ENCODE assay signal across 8 cellular contexts in the genomic region with DNA sequence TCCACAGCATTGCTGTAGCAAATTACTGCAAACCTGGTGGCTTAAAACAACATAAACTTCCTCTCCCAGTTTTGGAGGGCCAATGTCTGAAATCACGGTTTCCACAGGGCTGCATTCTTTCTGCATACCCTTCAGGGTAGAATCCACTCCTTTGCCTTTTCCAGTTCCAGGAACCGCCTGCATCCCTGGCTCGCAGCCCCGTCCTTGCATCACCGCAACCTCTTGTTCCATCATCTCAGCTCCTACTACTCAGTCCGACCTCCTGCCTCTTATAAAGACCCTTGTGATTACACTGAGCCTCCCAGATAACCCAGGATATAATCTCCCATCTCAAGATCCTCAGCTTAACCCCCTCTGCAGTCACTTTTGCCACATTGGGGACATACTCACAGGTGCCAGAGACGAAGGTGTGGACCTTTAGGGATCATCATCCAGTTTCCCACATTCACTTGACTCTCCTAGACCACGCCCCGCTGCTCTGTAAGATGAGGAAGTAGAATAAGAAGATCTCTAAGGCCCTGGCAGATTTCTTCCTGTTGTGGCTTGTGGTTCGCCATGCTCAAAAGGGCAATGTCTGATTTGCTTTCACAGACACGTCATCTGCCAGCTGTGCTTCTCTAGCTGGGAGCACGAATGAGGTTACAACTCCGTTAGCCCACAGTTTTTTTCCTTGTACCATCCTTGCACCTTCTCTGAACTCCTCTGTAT.
DNase-seq lines count a peak whose midpoint lies in the region; ATAC-seq, FAIRE-seq and TF ChIP-seq lines count a peak whose summit lies in the region.

No MANE protein-coding gene starts in this region.

- no peaks in the 10 kb centered on the region for H3K79me2 ChIP-seq in GM12878 (ENCODE audit: control insufficient read depth, insufficient read depth, low read length)

- TF ChIP-seq RAD21 in GM12878 (IDR thresholded peaks at IDR 0.05; ENCODE audit: insufficient read depth, low read depth, low read length) = no peak

- H3K27me3 Mint-ChIP-seq in CD4-positive, CD25-positive, alpha-beta regulatory T cell = peaks cover 5% of the 10 kb centered on the region
- H3K27me3 Mint-ChIP-seq in glutamatergic neuron (ENCODE audit: unreplicated experiment) = peaks cover 2% of the 10 kb centered on the region
- peaks cover 10% of the 10 kb centered on the region for H3K27me3 Mint-ChIP-seq in progenitor cell of endocrine pancreas

- peak overlapping the region; percentile 11 to 72 (median 28) for H3K27ac Mint-ChIP-seq in CD4-positive, CD25-positive, alpha-beta regulatory T cell
- H3K27ac Mint-ChIP-seq in glutamatergic neuron (ENCODE audit: unreplicated experiment) = no peak overlapping the region
- H3K27ac Mint-ChIP-seq in progenitor cell of endocrine pancreas = no peak overlapping the region

- SMC1A ChIA-PET in GM12878 (lab: Charles Lee; ENCODE audit: uncharacterized antibody, unreplicated experiment) = no interaction called here

- no peaks in the 10 kb centered on the region for H3K9me3 ChIP-seq in CD4-positive, CD25-positive, alpha-beta regulatory T cell (ENCODE audit: control insufficient read depth in 2 of 2, low read length in 2 of 2)
- H3K9me3 ChIP-seq in SJCRH30 (replicated peaks) = no peaks in the 10 kb centered on the region
- H3K9me3 ChIP-seq in GM12878 (replicated peaks; ENCODE audit: control insufficient read depth, insufficient read depth, low read length) = no peaks in the 10 kb centered on the region; the same call in 2 of the 3 replicates

- H2AFZ ChIP-seq in GM12878 (ENCODE audit: control insufficient read depth, low read depth, low read length) = no peak overlapping the region

- WGBS in GM12878 (ENCODE audit: insufficient coverage, insufficient replicate concordance, low lambda C conversion rate, missing lambda C conversion rate) = 38% methylated on average over 13 of the region's 13 CpGs

- RAD21 ChIA-PET in GM12878 (lab: Charles Lee; ENCODE audit: unreplicated experiment) = no interaction called here

- intact Hi-C loops in GM12878 (cut with micrococcal nuclease; ENCODE audit: unreplicated experiment) = no loop called here

- peak overlapping the region; percentile 64 for H3K4me3 ChIP-seq in CD4-positive, CD25-positive, alpha-beta regulatory T cell (ENCODE audit: low read depth, low read length)
- no peak overlapping the region for H3K4me3 ChIP-seq in SJCRH30
- H3K4me3 ChIP-seq in GM12878 = no peak overlapping the region

- no peak for TF ChIP-seq EP300 in GM12878 (IDR thresholded peaks at IDR 0.05; ENCODE audit: borderline replicate concordance in 1 of 2, control insufficient read depth in 1 of 2, low read depth in 2 of 2, low read length in 2 of 2)

- peaks cover 8 to 15% (median 10%) of the 10 kb centered on the region in 4 donors for H3K4me1 Mint-ChIP-seq in CD4-positive, CD25-positive, alpha-beta regulatory T cell
- H3K4me1 Mint-ChIP-seq in glutamatergic neuron (ENCODE audit: low read depth, unreplicated experiment) (peaks cover 4% of the 10 kb centered on the region), progenitor cell of endocrine pancreas (ENCODE audit: low read depth) (no peaks in the 10 kb centered on the region)

- H3K36me3 ChIP-seq in CD4-positive, CD25-positive, alpha-beta regulatory T cell (ENCODE audit: control insufficient read depth, insufficient read depth, low read length) = no peaks in the 10 kb centered on the region
- H3K36me3 ChIP-seq in SJCRH30 = no peaks in the 10 kb centered on the region
- no peaks in the 10 kb centered on the region for H3K36me3 ChIP-seq in GM12878 (ENCODE audit: control insufficient read depth in 2 of 2, insufficient read depth in 2 of 2, low read length in 1 of 2)

- peak; percentile 5 to 49 (median 44) for DNase-seq in CD4-positive, CD25-positive, alpha-beta regulatory T cell
- peak; percentile 96 for DNase-seq in H4 (ENCODE audit: low spot score)
- DNase-seq in SJCRH30 = peak; percentile 62 to 72
- DNase-seq in GM12878 (ENCODE audit: low read depth, low spot score) = peak; percentile 23
- peak; percentile 9 to 13 for DNase-seq in stimulated activated CD4-positive, alpha-beta T cell treated with anti-CD3 and anti-CD28 coated beads, Interleukin-4, amount 100 ng/mL, for 48 hours (ENCODE audit: low read depth in 2 of 2)
- DNase-seq in NCI-H1105 (lab: John Stamatoyannopoulos, UW) = no peak
- no peak for DNase-seq in glutamatergic neuron
- DNase-seq in progenitor cell of endocrine pancreas (ENCODE audit: low spot score, unreplicated experiment) = no peak

- H3K27ac ChIP-seq in CD4-positive, CD25-positive, alpha-beta regulatory T cell (ENCODE audit: insufficient read depth, low read length, poor library complexity, severe bottlenecking) = no peak overlapping the region
- no peak overlapping the region for H3K27ac ChIP-seq in SJCRH30
- H3K27ac ChIP-seq in GM12878 (ENCODE audit: control insufficient read depth, insufficient read depth) = no peak overlapping the region

- H3K4me1 ChIP-seq in CD4-positive, CD25-positive, alpha-beta regulatory T cell (ENCODE audit: control insufficient read depth, insufficient read depth, low read length, poor library complexity, severe bottlenecking) = peaks cover 10% of the 10 kb centered on the region
- peaks cover 6% of the 10 kb centered on the region; the same call in 1 of the 2 replicates for H3K4me1 ChIP-seq in SJCRH30
- no peaks in the 10 kb centered on the region for H3K4me1 ChIP-seq in GM12878 (ENCODE audit: control insufficient read depth, insufficient read depth, low read length)

- TF ChIP-seq CTCF in GM12878 (IDR thresholded peaks at IDR 0.05 in 2 of 3, conservative IDR thresholded peaks at IDR 0.05 in 1 of 3; ENCODE audit: control insufficient read depth in 2 of 3, extremely low read depth in 1 of 3, insufficient read depth in 1 of 3, low read depth in 3 of 3, low read length in 3 of 3) (no peak), glutamatergic neuron (IDR thresholded peaks at IDR 0.05; ENCODE audit: partially characterized antibody, unreplicated experiment) (no peak), progenitor cell of endocrine pancreas (IDR thresholded peaks at IDR 0.05; ENCODE audit: unreplicated experiment) (no peak)

- ATAC-seq in CD4-positive, CD25-positive, alpha-beta regulatory T cell (ENCODE audit: low read depth in 2 of 2) = peak; percentile 71 to 78
- peak; percentile 59 for ATAC-seq in GM12878

- no peaks in the 10 kb centered on the region for H4K20me1 ChIP-seq in GM12878 (ENCODE audit: control insufficient read depth, insufficient read depth)

- FAIRE-seq in GM12878 (lab: Jason Lieb, UNC) = no peak

- TF ChIP-seq POLR2A in GM12878 (IDR thresholded peaks at IDR 0.05; ENCODE audit: low read depth, low read length) = no peak

- H3K4me3 Mint-ChIP-seq in CD4-positive, CD25-positive, alpha-beta regulatory T cell = peak overlapping the region; percentile 29 to 81 (median 72)
- H3K4me3 Mint-ChIP-seq in glutamatergic neuron (ENCODE audit: unreplicated experiment) (no peak overlapping the region), progenitor cell of endocrine pancreas (ENCODE audit: low read depth) (no peak overlapping the region)

- in situ Hi-C loops in GM12878 (cut with MboI) = no loop called here

- no TSS peak for BruUV-seq in GM12878 (replicated peaks; lab: Mats Ljungman, UMichigan)

- no peaks in the 10 kb centered on the region for H3K27me3 ChIP-seq in CD4-positive, CD25-positive, alpha-beta regulatory T cell (ENCODE audit: control insufficient read depth, insufficient read depth, low read length)
- H3K27me3 ChIP-seq in SJCRH30 (no peaks in the 10 kb centered on the region), GM12878 (replicated peaks in 1 of 2; ENCODE audit: control insufficient read depth in 2 of 2, insufficient read depth in 2 of 2, low read length in 1 of 2) (no peaks in the 10 kb centered on the region)

- POLR2A ChIA-PET in GM12878 (lab: Charles Lee) = no interaction called here

- H3K9me3 Mint-ChIP-seq in CD4-positive, CD25-positive, alpha-beta regulatory T cell = peaks cover 0 to 10% (median 2%) of the 10 kb centered on the region in 7 donors
- H3K9me3 Mint-ChIP-seq in glutamatergic neuron (ENCODE audit: unreplicated experiment) (peaks cover 3% of the 10 kb centered on the region), progenitor cell of endocrine pancreas (ENCODE audit: low read depth) (no peaks in the 10 kb centered on the region)

- CTCF ChIA-PET in GM12878 (lab: Yijun Ruan, JAX) = no interaction called here

- H3K36me3 Mint-ChIP-seq in CD4-positive, CD25-positive, alpha-beta regulatory T cell = no peaks in the 10 kb centered on the region
- H3K36me3 Mint-ChIP-seq in glutamatergic neuron (ENCODE audit: unreplicated experiment) (peaks cover 4% of the 10 kb centered on the region), progenitor cell of endocrine pancreas (ENCODE audit: insufficient read depth) (no peaks in the 10 kb centered on the region)

- no peak overlapping the region for H3K9ac ChIP-seq in GM12878 (ENCODE audit: control insufficient read depth, insufficient read depth, low read length)

- no peak overlapping the region for H3K4me2 ChIP-seq in GM12878 (ENCODE audit: control insufficient read depth, insufficient read depth)

TF ChIP-seq in GM12878, 131 proteins besides CTCF, POLR2A, EP300 and RAD21:
- TF ChIP-seq RUNX3 (IDR thresholded peaks at IDR 0.05; ENCODE audit: low read length) (0 out of 2 replicates have a peak, but pooled peaks have one; percentile 8), SPI1 (IDR thresholded peaks at IDR 0.05; ENCODE audit: borderline replicate concordance, insufficient read depth, low read depth, low read length) (no peak)

Comparison
In these comparisons a context has a peak if more than half of its experiments do, and no peak if none do; other contexts are left out.
1. DNase-seq: peak in CD4-positive, CD25-positive, alpha-beta regulatory T cell (3 of 3), H4 (single experiment), SJCRH30 (2 of 2), GM12878 (single experiment) and stimulated activated CD4-positive, alpha-beta T cell treated with anti-CD3 and anti-CD28 coated beads, Interleukin-4, amount 100 ng/mL, for 48 hours (2 of 2); none in NCI-H1105 (single experiment), glutamatergic neuron (single experiment) and progenitor cell of endocrine pancreas (single experiment).
2. H3K27ac Mint-ChIP-seq: peak in CD4-positive, CD25-positive, alpha-beta regulatory T cell (3 of 3); none in glutamatergic neuron (single experiment) and progenitor cell of endocrine pancreas (single experiment).
3. H3K4me3 Mint-ChIP-seq: peak in CD4-positive, CD25-positive, alpha-beta regulatory T cell (4 of 4); none in glutamatergic neuron (single experiment) and progenitor cell of endocrine pancreas (single experiment).